In the genomic region with DNA sequence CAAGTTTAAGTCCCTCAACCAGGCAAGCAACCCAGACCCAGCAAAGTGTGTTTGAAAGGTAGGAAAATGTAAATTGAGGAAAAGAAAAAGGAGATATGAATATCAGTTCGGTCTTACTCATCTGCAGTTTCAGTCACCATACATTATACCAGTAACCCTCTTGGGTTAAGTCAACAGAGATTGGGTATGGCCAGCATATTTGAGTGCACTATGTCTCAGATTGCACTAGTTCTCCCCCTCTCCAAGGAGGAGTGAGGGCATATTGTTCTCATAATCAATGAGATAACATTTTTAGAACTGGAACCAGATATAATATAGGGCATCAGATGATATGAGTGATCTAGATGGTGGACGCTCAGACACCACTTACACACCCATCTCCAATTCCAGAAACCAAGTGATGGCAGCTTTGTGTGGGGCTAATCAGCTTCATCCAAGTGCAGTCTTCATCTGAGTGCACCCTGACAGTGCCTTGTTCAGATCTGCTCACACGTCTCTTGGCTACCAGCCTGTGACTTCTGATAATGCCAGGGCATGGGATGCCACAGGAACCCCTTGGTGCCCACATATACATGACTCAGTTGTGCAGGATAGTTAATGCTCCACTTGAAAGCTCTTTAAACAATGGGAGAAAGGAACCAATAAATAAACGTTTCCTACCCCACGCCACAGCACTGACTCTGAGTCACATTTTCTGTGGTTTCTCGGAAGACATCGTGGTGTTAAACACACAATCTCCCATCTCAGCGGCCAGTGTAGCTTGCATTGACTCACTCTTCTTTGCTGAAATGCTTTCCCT, we compare ENCODE assay signal across 9 cellular contexts.
A peak's percentile ranks its signal among the peaks of the same experiment; 100 is the strongest.
DNase-seq lines count a peak whose midpoint lies in the region; ATAC-seq and TF ChIP-seq lines count a peak whose summit lies in the region.
"Had no signal": no experiment of that assay in that cellular context is flagged by ENCODE, and none has a peak within 500 bp of the region (broad histone marks: within the 10 kb centered on the region; RNA-seq: fewer than 3 reads in every experiment).

No MANE protein-coding gene starts in this region.

- H3K27me3 ChIP-seq in MG63 = no peaks in the 10 kb centered on the region
- H3K27me3 ChIP-seq in esophagus squamous epithelium = peaks cover 0 to 4% (median 0%) of the 10 kb centered on the region in 4 donors
- H3K27me3 ChIP-seq: gastrocnemius medialis had no signal

- H3K4me3 ChIP-seq in AG09309 (ENCODE audit: control insufficient read depth, low read depth, low read length) = no peak overlapping the region
- no peak overlapping the region for H3K4me3 ChIP-seq in MG63
- H3K4me3 ChIP-seq in astrocyte of the cerebellum (ENCODE audit: low read depth, low read length) = no peak overlapping the region
- no peak overlapping the region for H3K4me3 ChIP-seq in mesodermal cell (ENCODE audit: extremely low read depth, insufficient read depth, low read length, poor library complexity, severe bottlenecking)
- H3K4me3 ChIP-seq in esophagus squamous epithelium = no peak overlapping the region
- H3K4me3 ChIP-seq: gastrocnemius medialis had no signal

- no peaks in the 10 kb centered on the region for H3K9me3 ChIP-seq in MG63
- no peaks in the 10 kb centered on the region for H3K9me3 ChIP-seq in mesodermal cell (ENCODE audit: control insufficient read depth, low read length)
- no peaks in the 10 kb centered on the region for H3K9me3 ChIP-seq in esophagus squamous epithelium
- H3K9me3 ChIP-seq: gastrocnemius medialis had no signal

- ATAC-seq in GM21515 (IDR thresholded peaks at IDR 0.05; ENCODE audit: unreplicated experiment) (no peak), Right ventricle myocardium superior (ENCODE audit: poor library complexity) (no peak)
- ATAC-seq: gastrocnemius medialis had no signal

- TF ChIP-seq CTCF in AG09309 (IDR thresholded peaks at IDR 0.05; ENCODE audit: control insufficient read depth, insufficient read depth, low read depth, low read length, missing control alignments) (no peak), astrocyte of the cerebellum (IDR thresholded peaks at IDR 0.05; ENCODE audit: low read depth, low read length, missing control alignments) (no peak), esophagus squamous epithelium (IDR thresholded peaks at IDR 0.05) (no peak)

- H3K4me1 ChIP-seq in mesodermal cell (ENCODE audit: control insufficient read depth, insufficient read depth, low read length, poor library complexity, severe bottlenecking) = peaks cover 14% of the 10 kb centered on the region
- H3K4me1 ChIP-seq in esophagus squamous epithelium = peaks cover 0 to 13% (median 0%) of the 10 kb centered on the region in 3 donors

- DNase-seq in AG09309 (ENCODE audit: low read depth) (peak; percentile 86), MG63 (peak; percentile 91), astrocyte of the cerebellum (ENCODE audit: low read depth) (peak; percentile 92), ecto neural progenitor cell (ENCODE audit: low spot score) (no peak), Right ventricle myocardium superior (no peak), esophagus squamous epithelium (lab: John Stamatoyannopoulos, UW) (no peak)
- DNase-seq: gastrocnemius medialis had no signal

- in situ Hi-C loops in astrocyte of the cerebellum (cut with HindIII; ENCODE audit: low sequenced_read_pairs) = no loop called here

- intact Hi-C loops in Right ventricle myocardium superior (cut with DNase I) (no loop called here), esophagus squamous epithelium (cut with DNase I) (no loop called here)

- H3K36me3 ChIP-seq in MG63 (no peaks in the 10 kb centered on the region), mesodermal cell (ENCODE audit: control insufficient read depth, insufficient read depth, low read length) (no peaks in the 10 kb centered on the region), esophagus squamous epithelium (no peaks in the 10 kb centered on the region)
- H3K36me3 ChIP-seq: gastrocnemius medialis had no signal

- TF ChIP-seq POLR2A in esophagus squamous epithelium (IDR thresholded peaks at IDR 0.05) = no peak

- H3K27ac ChIP-seq in mesodermal cell (ENCODE audit: low read depth, low read length, severe bottlenecking) = peak overlapping the region; percentile 29
- H3K27ac ChIP-seq in esophagus squamous epithelium = no peak overlapping the region

- 72 to 79% methylated on average over 6 to 7 of the region's 8 CpGs for WGBS in mesodermal cell (ENCODE audit: insufficient coverage in 2 of 2), 2 experiments
- 33 to 47% methylated on average over 8 of the region's 8 CpGs for WGBS in esophagus squamous epithelium, 2 donors

Comparison
In these comparisons a context has a peak if more than half of its experiments do, and no peak if none do; other contexts are left out.
1. DNase-seq: peak in AG09309 (single experiment), MG63 (single experiment) and astrocyte of the cerebellum (single experiment); none in ecto neural progenitor cell (single experiment), Right ventricle myocardium superior (single experiment) and esophagus squamous epithelium (single experiment).